8 cellular contexts compared by ENCODE assay signal in the genomic region with DNA sequence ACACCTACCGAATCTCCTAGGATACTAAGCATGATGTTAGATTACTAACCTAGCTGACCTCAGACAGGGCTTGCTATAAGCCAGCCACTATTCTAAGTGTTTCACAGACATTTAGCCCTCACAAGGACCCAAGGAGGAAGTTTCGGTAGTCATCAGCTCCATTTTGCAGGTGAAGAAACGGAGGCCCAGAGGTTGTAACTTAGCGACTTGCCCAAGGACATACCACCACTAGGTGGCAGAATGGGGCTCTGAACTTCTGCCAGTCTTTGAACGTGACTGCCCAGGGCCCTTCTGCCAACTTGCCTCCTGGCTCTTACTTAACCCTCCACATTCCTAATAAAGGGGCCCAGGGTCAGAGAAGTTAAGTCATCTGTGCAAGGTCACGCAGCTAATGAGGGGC.
DNase-seq lines count a peak whose midpoint lies in the region; TF ChIP-seq lines count a peak whose summit lies in the region.

No MANE protein-coding gene starts in this region.

- no peak overlapping the region for H3K4me3 ChIP-seq in WERI-Rb-1 (ENCODE audit: low read depth, low read length)
- no peak overlapping the region for H3K4me3 ChIP-seq in epithelial cell of proximal tubule (ENCODE audit: low read depth, low read length)

- no peaks in the 10 kb centered on the region for H3K9me3 ChIP-seq in WERI-Rb-1 (ENCODE audit: severe bottlenecking)

- H3K36me3 ChIP-seq in WERI-Rb-1: no peaks in the 10 kb centered on the region

- DNase-seq in SKM-1 treated with dmso at 0.1 percent for 144 hours (lab: John Stamatoyannopoulos, UW; ENCODE audit: unreplicated experiment): peak; percentile 5
- DNase-seq in SKM-1 (lab: John Stamatoyannopoulos, UW; ENCODE audit: unreplicated experiment): no peak
- peak; percentile 68 for DNase-seq in NAMALWA (ENCODE audit: low spot score)
- DNase-seq in WERI-Rb-1: peak; percentile 35
- peak; percentile 1 for DNase-seq in epithelial cell of proximal tubule (ENCODE audit: low read depth)
- peak; percentile 23 for DNase-seq in retina
- no peak for DNase-seq in superior temporal gyrus (ENCODE audit: extremely low spot score)
- no peak for DNase-seq in hepatic stellate cell (ENCODE audit: low spot score)

- peak; percentile 71 for TF ChIP-seq CTCF in WERI-Rb-1 (IDR thresholded peaks at IDR 0.05; ENCODE audit: low read depth, low read length)
- peak; percentile 63 for TF ChIP-seq CTCF in epithelial cell of proximal tubule (conservative IDR thresholded peaks at IDR 0.05; ENCODE audit: low read depth, low read length)

- H3K27ac ChIP-seq in WERI-Rb-1: no peak overlapping the region

- peaks cover 62% of the 10 kb centered on the region for H3K27me3 ChIP-seq in WERI-Rb-1 (ENCODE audit: insufficient read depth, low read depth, severe bottlenecking)

Comparison
In these comparisons a context has a peak if more than half of its experiments do, and no peak if none do; other contexts are left out.
1. DNase-seq: peak in SKM-1 treated with dmso at 0.1 percent for 144 hours (single experiment), NAMALWA (single experiment), WERI-Rb-1 (single experiment), epithelial cell of proximal tubule (single experiment) and retina (single experiment); none in SKM-1 (single experiment), superior temporal gyrus (single experiment) and hepatic stellate cell (single experiment).